26 cellular contexts compared by ENCODE assay signal in the genomic region with DNA sequence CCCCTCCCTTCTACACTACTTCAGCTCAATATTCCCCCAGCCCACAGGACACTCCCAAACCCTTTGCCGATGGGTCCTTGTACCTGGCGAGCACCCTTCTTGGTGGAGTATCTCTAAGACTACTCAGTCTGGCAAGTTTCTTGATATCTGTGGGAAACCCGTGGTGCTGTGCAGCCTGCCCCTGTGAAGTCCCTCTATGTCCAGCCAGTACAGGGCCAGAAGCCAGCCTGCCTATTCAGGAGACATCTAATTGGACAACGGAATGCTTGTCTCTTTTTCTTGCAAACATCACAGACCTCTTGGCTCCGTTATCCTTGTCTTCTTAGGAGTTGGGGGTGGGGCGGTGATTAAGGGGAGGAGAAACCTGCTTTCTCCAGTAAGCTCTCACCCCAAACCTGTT. TPM values are rescaled to one million over a fixed set of nuclear protein-coding genes. Genes with fewer than 3 reads are reported as not detected.
"Had no signal": no experiment of that assay in that cellular context is flagged by ENCODE, and none has a peak within 500 bp of the region (broad histone marks: within the 10 kb centered on the region; RNA-seq: fewer than 3 reads in every experiment).

No MANE protein-coding gene starts in this region.

- H3K9ac ChIP-seq: parathyroid adenoma had no signal

- H2AFZ ChIP-seq: parathyroid adenoma had no signal

- H3K27me3 ChIP-seq: heart left ventricle, right lobe of liver, testis, tibial nerve had no signal

- H3K27ac ChIP-seq: heart left ventricle, parathyroid adenoma, psoas muscle, right lobe of liver, spleen, testis, tibial nerve had no signal

- H3K27ac Mint-ChIP-seq: naive thymus-derived CD8-positive, alpha-beta T cell; stimulated activated naive B cell treated with anti-CD40 and anti-IgM and Interleukin-4, amounts not matched to agents 10 μg/mL and 1 μg/mL and 100 μg/mL, for 72 hours; stimulated activated naive CD8-positive, alpha-beta T cell treated with anti-CD3 and anti-CD28 coated beads, Interleukin-15, amount 100 ng/mL, for 72 hours had no signal

- H3K36me3 ChIP-seq: heart left ventricle, right lobe of liver, spleen, tibial nerve had no signal

- FAIRE-seq: endometrium, frontal cortex, kidney had no signal

- H3K4me1 ChIP-seq: parathyroid adenoma, testis had no signal

- H3K79me2 ChIP-seq: parathyroid adenoma had no signal

- ATAC-seq: esophagus mucosa; heart left ventricle; left cardiac atrium; left ventricle myocardium superior; mucosa of descending colon; naive thymus-derived CD8-positive, alpha-beta T cell; psoas muscle; right lobe of liver; stimulated activated naive B cell treated with anti-CD40 and anti-IgM and Interleukin-4, amounts not matched to agents 10 μg/mL and 1 μg/mL and 100 μg/mL, for 72 hours; stimulated activated naive CD8-positive, alpha-beta T cell treated with anti-CD3 and anti-CD28 coated beads, Interleukin-15, amount 100 ng/mL, for 72 hours had no signal

- H3K4me3 Mint-ChIP-seq: central memory CD8-positive, alpha-beta T cell; immature natural killer cell; naive thymus-derived CD8-positive, alpha-beta T cell; neural crest cell; stimulated activated naive B cell treated with anti-CD40 and anti-IgM and Interleukin-4, amounts not matched to agents 10 μg/mL and 1 μg/mL and 100 μg/mL, for 72 hours; stimulated activated naive CD8-positive, alpha-beta T cell treated with anti-CD3 and anti-CD28 coated beads, Interleukin-15, amount 100 ng/mL, for 72 hours had no signal

- H3K4me3 ChIP-seq: heart left ventricle, mucosa of descending colon, psoas muscle, right lobe of liver, spleen, testis, tibial nerve had no signal

- H3K36me3 Mint-ChIP-seq: immature natural killer cell; stimulated activated naive B cell treated with anti-CD40 and anti-IgM and Interleukin-4, amounts not matched to agents 10 μg/mL and 1 μg/mL and 100 μg/mL, for 72 hours had no signal

- H3K9me3 Mint-ChIP-seq: central memory CD8-positive, alpha-beta T cell; immature natural killer cell; naive thymus-derived CD8-positive, alpha-beta T cell; neural crest cell; stimulated activated naive B cell treated with anti-CD40 and anti-IgM and Interleukin-4, amounts not matched to agents 10 μg/mL and 1 μg/mL and 100 μg/mL, for 72 hours; stimulated activated naive CD8-positive, alpha-beta T cell treated with anti-CD3 and anti-CD28 coated beads, Interleukin-15, amount 100 ng/mL, for 72 hours had no signal

- H3K9me3 ChIP-seq: heart left ventricle, mucosa of descending colon, psoas muscle, right lobe of liver, spleen, testis, tibial nerve had no signal

- DNase-seq: effector memory CD4-positive, alpha-beta T cell; heart left ventricle; immature natural killer cell; kidney; left cardiac atrium; left ventricle myocardium superior; mucosa of descending colon; naive thymus-derived CD8-positive, alpha-beta T cell; occipital lobe; psoas muscle; retina; right lobe of liver; spleen; stimulated activated CD4-positive, alpha-beta T cell treated with anti-CD3 and anti-CD28 coated beads, Interleukin-15, amount 100 ng/mL, for 24 hours; stimulated activated CD4-positive, alpha-beta T cell treated with anti-CD3 and anti-CD28 coated beads, Interleukin-1b, Interleukin-23, amount 100 ng/mL, for 48 hours; stimulated activated CD4-positive, alpha-beta T cell treated with anti-CD3 and anti-CD28 coated beads, Interleukin-4, amount 100 ng/mL, for 4 hours; stimulated activated naive B cell treated with anti-CD40 and anti-IgM and Interleukin-4, amounts not matched to agents 10 μg/mL and 1 μg/mL and 100 μg/mL, for 72 hours; stimulated activated naive CD8-positive, alpha-beta T cell treated with anti-CD3 and anti-CD28 coated beads, Interleukin-15, amount 100 ng/mL, for 72 hours; testis had no signal

RNA-seq across cellular contexts. Expression of gene IGFBP7, which starts 3.7 kb away (rescaled TPM):
- total RNA-seq: naive thymus-derived CD8-positive, alpha-beta T cell had no signal
- polyA plus RNA-seq: naive thymus-derived CD8-positive, alpha-beta T cell had no signal
